In genomic region chr2:30886101-30886500, GRCh38 we compare ENCODE assay signal across 1 cellular context.
TF ChIP-seq lines count a peak whose summit lies in the region.

No MANE protein-coding gene starts in this region.

TF ChIP-seq in GM23338, 12 proteins besides CTCF, POLR2A, EP300 and RAD21:
- TF ChIP-seq REST (IDR thresholded peaks at IDR 0.05; ENCODE audit: unreplicated experiment) (no peak), ZNF114 (CRISPR knock-in tag; IDR thresholded peaks at IDR 0.05) (no peak), POLR2AphosphoS5 (IDR thresholded peaks at IDR 0.05; ENCODE audit: low read depth) (no peak), JUNB (IDR thresholded peaks at IDR 0.05; ENCODE audit: unreplicated experiment) (no peak), EZH2 (IDR thresholded peaks at IDR 0.05; ENCODE audit: low read depth, unreplicated experiment) (no peak), CREB1 (CRISPR knock-in tag; IDR thresholded peaks at IDR 0.05; ENCODE audit: low read depth) (no peak), NANOG (IDR thresholded peaks at IDR 0.05; ENCODE audit: borderline replicate concordance) (no peak), EZH2phosphoT487 (IDR thresholded peaks at IDR 0.05; ENCODE audit: unreplicated experiment) (no peak), STAT1 (IDR thresholded peaks at IDR 0.05; ENCODE audit: unreplicated experiment) (no peak)
